Comparison of ENCODE assay signal across 30 cellular contexts in genomic region chr3:8651418-8652322, GRCh38. TPM values are rescaled to one million over a fixed set of nuclear protein-coding genes. Genes with fewer than 3 reads are reported as not detected.
DNase-seq lines count a peak whose midpoint lies in the region; ATAC-seq and TF ChIP-seq lines count a peak whose summit lies in the region.
"Had no signal": no experiment of that assay in that cellular context is flagged by ENCODE, and none has a peak within 500 bp of the region (broad histone marks: within the 10 kb centered on the region; RNA-seq: fewer than 3 reads in every experiment).

No MANE protein-coding gene starts in this region.

- no peak for TF ChIP-seq EP300 in transverse colon (IDR thresholded peaks at IDR 0.05; ENCODE audit: low read depth)

- peak; percentile 44 for DNase-seq in cardiac septum (ENCODE audit: low spot score)
- DNase-seq in left ventricle myocardium inferior = no peak
- peak; percentile 29 for DNase-seq in transverse colon
- DNase-seq in AG08396 (ENCODE audit: low spot score) = no peak
- DNase-seq in NCI-H446 treated with DMSO at 0.1 percent for 48 hours (lab: John Stamatoyannopoulos, UW) = no peak
- DNase-seq in psoas muscle = no peak
- DNase-seq: activated CD4-positive, alpha-beta memory T cell treated with anti-CD3 and anti-CD28 coated beads, Interleukin-2, amount 10 ng/mL, durations not matched to agents 7 days and 5 days; activated CD4-positive, alpha-beta T cell treated with anti-CD3 and anti-CD28 coated beads for 1 hour; activated CD8-positive, alpha-beta memory T cell treated with anti-CD3 and anti-CD28 coated beads, Interleukin-2, amount 50 U/mL, for 48 hours; anterior cingulate cortex; DMS79 treated with DMSO at 0.1 percent for 48 hours; esophagus squamous epithelium; gastrocnemius medialis; GF-D8; left cardiac atrium; MG63; naive thymus-derived CD4-positive, alpha-beta T cell; NCI-H1436 treated with DMSO at 0.1 percent for 48 hours; NCI-H524; stimulated activated CD4-positive, alpha-beta T cell treated with anti-CD3 and anti-CD28 coated beads, Interleukin-2, amount 100 ng/mL, for 48 hours; T-helper 17 cell had no signal

- H3K4me3 ChIP-seq in left ventricle myocardium inferior (no peak overlapping the region), liver (ENCODE audit: low read depth in 1 of 3, low read length in 3 of 3) (no peak overlapping the region), transverse colon (no peak overlapping the region), psoas muscle (no peak overlapping the region)
- H3K4me3 ChIP-seq: A549, cardiac muscle cell, esophagus squamous epithelium, gastrocnemius medialis, MG63, SK-N-MC had no signal

- H3K27ac ChIP-seq in left ventricle myocardium inferior (replicated peaks) (no peak overlapping the region), VCaP (peak overlapping the region; percentile 87), liver (ENCODE audit: low read depth in 1 of 2, low read length in 2 of 2) (no peak overlapping the region), transverse colon (no peak overlapping the region), psoas muscle (no peak overlapping the region)
- H3K27ac ChIP-seq: A549, cardiac muscle cell, esophagus squamous epithelium, gastrocnemius medialis, SK-N-MC had no signal

- 47% methylated on average over 12 of the region's 12 CpGs for WGBS in liver
- WGBS in transverse colon (ENCODE audit: low coverage in 1 of 2), 2 donors = 69 to 71% methylated on average over 7 to 12 of the region's 12 CpGs
- 73 to 79% (median 75%) methylated on average over 12 of the region's 12 CpGs for WGBS in psoas muscle, 3 donors

- in situ Hi-C loops in transverse colon (cut with MboI; ENCODE audit: low pct_ligation_motif_present in 1 of 4, low pct_unique_long_range_greater_than_20kb in 1 of 4, low sequenced_read_pairs in 3 of 4) = no loop called here

- H3K9me3 ChIP-seq in left ventricle myocardium inferior (replicated peaks) = peaks cover 8% of the 10 kb centered on the region
- no peaks in the 10 kb centered on the region for H3K9me3 ChIP-seq in liver (ENCODE audit: control insufficient read depth in 4 of 4, low read length in 3 of 4)
- H3K9me3 ChIP-seq in transverse colon = no peaks in the 10 kb centered on the region
- H3K9me3 ChIP-seq in psoas muscle = no peaks in the 10 kb centered on the region
- H3K9me3 ChIP-seq: A549, esophagus squamous epithelium, gastrocnemius medialis, MG63 had no signal

- no peak for TF ChIP-seq POLR2A in transverse colon (IDR thresholded peaks at IDR 0.05)

- H3K9ac ChIP-seq in liver (ENCODE audit: low read depth in 1 of 2, low read length in 2 of 2) = no peak overlapping the region

- no peaks in the 10 kb centered on the region for H3K4me1 ChIP-seq in left ventricle myocardium inferior
- no peaks in the 10 kb centered on the region for H3K4me1 ChIP-seq in liver (ENCODE audit: control insufficient read depth in 4 of 4, insufficient read depth in 4 of 4, low read length in 3 of 4)
- H3K4me1 ChIP-seq in transverse colon = peaks cover 0 to 3% (median 0%) of the 10 kb centered on the region in 4 donors
- H3K4me1 ChIP-seq in psoas muscle = no peaks in the 10 kb centered on the region
- H3K4me1 ChIP-seq: A549, esophagus squamous epithelium, gastrocnemius medialis had no signal

- no peaks in the 10 kb centered on the region for H3K27me3 ChIP-seq in left ventricle myocardium inferior (ENCODE audit: low read depth)
- peaks cover 0 to 6% (median 0%) of the 10 kb centered on the region in 4 donors for H3K27me3 ChIP-seq in liver (ENCODE audit: control insufficient read depth in 4 of 4, insufficient read depth in 4 of 4, low read length in 3 of 4)
- no peaks in the 10 kb centered on the region for H3K27me3 ChIP-seq in transverse colon
- no peaks in the 10 kb centered on the region for H3K27me3 ChIP-seq in psoas muscle (ENCODE audit: insufficient read depth in 3 of 3, low read length in 2 of 3)
- H3K27me3 ChIP-seq: cardiac muscle cell, gastrocnemius medialis, MG63 had no signal

- TF ChIP-seq RAD21 in liver (IDR thresholded peaks at IDR 0.05) = no peak

- intact Hi-C loops in cardiac septum (cut with DNase I) (no loop called here), left ventricle myocardium inferior (cut with micrococcal nuclease) (no loop called here), transverse colon (cut with DNase I; ENCODE audit: low total_unique reads) (no loop called here), psoas muscle (cut with DNase I) (no loop called here)

- no peak for ATAC-seq in psoas muscle
- ATAC-seq: A549; activated T-helper 17 cell treated with anti-CD3 and anti-CD28 coated beads, Interleukin-2, amount 50 U/mL, for 72 hours; gastrocnemius medialis; HCT116; left cardiac atrium; naive thymus-derived CD4-positive, alpha-beta T cell; T-helper 17 cell had no signal

- TF ChIP-seq CTCF in left ventricle myocardium inferior (IDR thresholded peaks at IDR 0.05; ENCODE audit: borderline replicate concordance) = no peak
- TF ChIP-seq CTCF in VCaP (conservative IDR thresholded peaks at IDR 0.05) = no peak
- no peak for TF ChIP-seq CTCF in liver (IDR thresholded peaks at IDR 0.05; ENCODE audit: low read depth, low read length, missing input control)
- TF ChIP-seq CTCF in transverse colon (IDR thresholded peaks at IDR 0.05) = no peak
- no peak for TF ChIP-seq CTCF in psoas muscle (IDR thresholded peaks at IDR 0.05)

- H3K36me3 ChIP-seq in left ventricle myocardium inferior (no peaks in the 10 kb centered on the region), liver (ENCODE audit: control insufficient read depth in 4 of 4, insufficient read depth in 3 of 4, low read depth in 1 of 4, low read length in 3 of 4) (no peaks in the 10 kb centered on the region), transverse colon (no peaks in the 10 kb centered on the region), psoas muscle (ENCODE audit: insufficient read depth in 1 of 2, low read depth in 1 of 2) (no peaks in the 10 kb centered on the region)
- H3K36me3 ChIP-seq: cardiac muscle cell, esophagus squamous epithelium, gastrocnemius medialis, MG63 had no signal

TF ChIP-seq in liver, 16 proteins besides CTCF, POLR2A, EP300 and RAD21:
- TF ChIP-seq HNF4G (IDR thresholded peaks at IDR 0.05) = peak; percentile 7
- no peak for TF ChIP-seq NR2F2 (IDR thresholded peaks at IDR 0.05)
- TF ChIP-seq, protein P1, sequence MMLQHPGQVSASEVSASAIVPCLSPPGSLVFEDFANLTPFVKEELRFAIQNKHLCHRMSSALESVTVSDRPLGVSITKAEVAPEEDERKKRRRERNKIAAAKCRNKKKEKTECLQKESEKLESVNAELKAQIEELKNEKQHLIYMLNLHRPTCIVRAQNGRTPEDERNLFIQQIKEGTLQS (IDR thresholded peaks at IDR 0.05) = no peak
- TF ChIP-seq EGR1 (IDR thresholded peaks at IDR 0.05; ENCODE audit: low read depth in 2 of 2) = no peak
- TF ChIP-seq HNF4A (conservative IDR thresholded peaks at IDR 0.05) = peak; percentile 31 to 45
- peak in 1 of 2 donors; percentile 11 for TF ChIP-seq RXRA (IDR thresholded peaks at IDR 0.05)
- TF ChIP-seq YY1 (IDR thresholded peaks at IDR 0.05) = no peak

RNA-seq across cellular contexts. Expression of gene SSUH2, which starts 7.1 kb away (rescaled TPM):
- total RNA-seq in cardiac septum (2.4 TPM), left ventricle myocardium inferior (1.1 TPM), liver (1 to 10 TPM in 1 of 2 donors, under 1 TPM in 1; 0.17 to 2.1 TPM), transverse colon (1 to 10 TPM in 2 of 4 donors, not detected in 2; 2.9 to 4.1 TPM), psoas muscle (1 to 10 TPM in 1 of 4 donors, under 1 TPM in 3; 0.24 to 1.1 (median 0.53) TPM)
- polyA plus RNA-seq in liver (under 1 TPM; 0.22 to 0.25 TPM), psoas muscle (under 1 TPM; 0.11 to 0.49 (median 0.36) TPM)
- total RNA-seq: activated CD4-positive, alpha-beta memory T cell treated with anti-CD3 and anti-CD28 coated beads, Interleukin-2, amount 10 ng/mL, durations not matched to agents 7 days and 5 days; naive thymus-derived CD4-positive, alpha-beta T cell; osteocyte; renal cortical epithelial cell; T-helper 17 cell had no signal
- polyA plus RNA-seq: cardiac muscle cell; naive thymus-derived CD4-positive, alpha-beta T cell had no signal

Comparison
In these comparisons a context has a peak if more than half of its experiments do, and no peak if none do; other contexts are left out.
1. DNase-seq: peak in cardiac septum (single experiment) and transverse colon (single experiment); none in left ventricle myocardium inferior (single experiment), AG08396 (single experiment), NCI-H446 treated with DMSO at 0.1 percent for 48 hours (single experiment) and psoas muscle (0 of 2).